In the genomic region with DNA sequence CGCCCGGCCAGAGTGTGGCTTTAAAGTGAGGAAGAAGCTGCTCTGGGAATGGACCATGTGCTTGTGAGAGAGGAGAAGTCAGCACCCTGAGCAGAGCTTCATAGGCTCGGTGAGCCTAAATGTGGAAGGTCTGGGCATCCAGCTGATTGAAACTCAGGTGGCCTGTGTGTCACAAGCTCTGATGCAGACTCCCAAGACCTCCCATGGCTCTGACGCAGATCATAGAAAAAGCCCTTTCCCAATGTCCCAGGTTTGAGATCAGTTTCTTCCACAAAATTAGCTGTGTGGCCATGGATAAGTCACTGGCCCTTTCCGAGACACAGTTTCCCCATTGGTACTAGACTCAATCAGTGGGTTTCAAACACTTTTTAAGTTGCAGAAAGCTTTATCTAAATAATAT, we compare ENCODE assay signal across 9 cellular contexts.
"Had no signal": no experiment of that assay in that cellular context is flagged by ENCODE, and none has a peak within 500 bp of the region (broad histone marks: within the 10 kb centered on the region; RNA-seq: fewer than 3 reads in every experiment).

No MANE protein-coding gene starts in this region.

- H3K36me3 ChIP-seq: HAP-1 had no signal

- H3K27ac ChIP-seq: GM23248 had no signal

- H2AFZ ChIP-seq: GM23248, GM23338 had no signal

- H3K9ac ChIP-seq: GM23248 had no signal

- H3K9me3 ChIP-seq: HAP-1 had no signal

- DNase-seq: GM23248, GOT3, H7, H9, HCEC 1CT, HFFc6 had no signal

- ATAC-seq: GM23338, HCT116 had no signal

- H3K4me1 ChIP-seq: HAP-1 had no signal

- H3K4me3 ChIP-seq: GM23248, GM23338, HAP-1 had no signal

- H3K4me2 ChIP-seq: GM23338 had no signal
